Comparison of ENCODE assay signal across 9 cellular contexts in genomic region chr3:124688580-124689454, GRCh38. TPM values are rescaled to one million over a fixed set of nuclear protein-coding genes. Genes with fewer than 3 reads are reported as not detected.
A peak's percentile ranks its signal among the peaks of the same experiment; 100 is the strongest.
DNase-seq lines count a peak whose midpoint lies in the region; ATAC-seq, FAIRE-seq and TF ChIP-seq lines count a peak whose summit lies in the region.
"Had no signal": no experiment of that assay in that cellular context is flagged by ENCODE, and none has a peak within 500 bp of the region (broad histone marks: within the 10 kb centered on the region; RNA-seq: fewer than 3 reads in every experiment).

No MANE protein-coding gene starts in this region.

- POLR2A ChIA-PET in activated CD4-positive, alpha-beta memory T cell treated with anti-CD3 and anti-CD28 coated beads, Interleukin-2, amount 10 ng/mL, durations not matched to agents 7 days and 5 days (lab: Charles Lee): interaction anchor here (1.3 kb wide), 2 partner anchors 49 to 69 kb away, joined by 3 to 4 read pairs; no protein-coding TSS in a partner anchor

- peak; percentile 70 for TF ChIP-seq CTCF in D721Med (IDR thresholded peaks at IDR 0.05; ENCODE audit: insufficient read depth, missing control alignments)

- ATAC-seq in HG02970 (IDR thresholded peaks at IDR 0.05; ENCODE audit: low FRiP score, unreplicated experiment): peak; percentile 62
- ATAC-seq in memory B cell (ENCODE audit: low read depth): peak; percentile 91
- ATAC-seq in GM18505 (IDR thresholded peaks at IDR 0.05; ENCODE audit: unreplicated experiment): no peak

- no peaks in the 10 kb centered on the region for H3K36me3 Mint-ChIP-seq in activated CD4-positive, alpha-beta memory T cell treated with anti-CD3 and anti-CD28 coated beads, Interleukin-2, amount 10 ng/mL, durations not matched to agents 7 days and 5 days (ENCODE audit: low read depth)
- no peaks in the 10 kb centered on the region for H3K36me3 Mint-ChIP-seq in memory B cell
- H3K36me3 Mint-ChIP-seq: activated naive CD4-positive, alpha-beta T cell treated with anti-CD3 and anti-CD28 coated beads, Interleukin-2, amount 50 U/mL, for 24 hours had no signal

- FAIRE-seq in D721Med (lab: Jason Lieb, UNC): no peak

- H3K27ac Mint-ChIP-seq in activated CD4-positive, alpha-beta memory T cell treated with anti-CD3 and anti-CD28 coated beads, Interleukin-2, amount 10 ng/mL, durations not matched to agents 7 days and 5 days: no peak overlapping the region
- H3K27ac Mint-ChIP-seq in memory B cell: no peak overlapping the region
- H3K27ac Mint-ChIP-seq: activated naive CD4-positive, alpha-beta T cell treated with anti-CD3 and anti-CD28 coated beads, Interleukin-2, amount 50 U/mL, for 24 hours had no signal

- H3K27me3 Mint-ChIP-seq in activated CD4-positive, alpha-beta memory T cell treated with anti-CD3 and anti-CD28 coated beads, Interleukin-2, amount 10 ng/mL, durations not matched to agents 7 days and 5 days: peaks cover 18% of the 10 kb centered on the region
- peaks cover 10% of the 10 kb centered on the region for H3K27me3 Mint-ChIP-seq in memory B cell

- H3K4me3 Mint-ChIP-seq in activated CD4-positive, alpha-beta memory T cell treated with anti-CD3 and anti-CD28 coated beads, Interleukin-2, amount 10 ng/mL, durations not matched to agents 7 days and 5 days: no peak overlapping the region
- H3K4me3 Mint-ChIP-seq in memory B cell: no peak overlapping the region
- H3K4me3 Mint-ChIP-seq: activated naive CD4-positive, alpha-beta T cell treated with anti-CD3 and anti-CD28 coated beads, Interleukin-2, amount 50 U/mL, for 24 hours had no signal

- CTCF ChIA-PET in activated CD4-positive, alpha-beta memory T cell treated with anti-CD3 and anti-CD28 coated beads, Interleukin-2, amount 10 ng/mL, durations not matched to agents 7 days and 5 days (lab: Charles Lee): interaction anchor here (0.7 to 6.8 kb wide), 22 partner anchors 9 to 212 kb away, joined by 3 to 96 read pairs (median 6); no protein-coding TSS in a partner anchor

- H3K9me3 Mint-ChIP-seq in activated CD4-positive, alpha-beta memory T cell treated with anti-CD3 and anti-CD28 coated beads, Interleukin-2, amount 10 ng/mL, durations not matched to agents 7 days and 5 days: no peaks in the 10 kb centered on the region
- H3K9me3 Mint-ChIP-seq in memory B cell: no peaks in the 10 kb centered on the region
- H3K9me3 Mint-ChIP-seq: activated naive CD4-positive, alpha-beta T cell treated with anti-CD3 and anti-CD28 coated beads, Interleukin-2, amount 50 U/mL, for 24 hours had no signal

- no peaks in the 10 kb centered on the region for H3K4me1 Mint-ChIP-seq in activated CD4-positive, alpha-beta memory T cell treated with anti-CD3 and anti-CD28 coated beads, Interleukin-2, amount 10 ng/mL, durations not matched to agents 7 days and 5 days
- H3K4me1 Mint-ChIP-seq in memory B cell: peaks cover 3% of the 10 kb centered on the region

- peak; percentile 46 for DNase-seq in D721Med (ENCODE audit: insufficient read length, low spot score)
- DNase-seq in NCI-H748 (lab: John Stamatoyannopoulos, UW; ENCODE audit: unreplicated experiment): peak; percentile 52
- peak; percentile 79 for DNase-seq in activated CD4-positive, alpha-beta memory T cell treated with anti-CD3 and anti-CD28 coated beads, Interleukin-2, amount 10 ng/mL, durations not matched to agents 7 days and 5 days
- peak; percentile 26 for DNase-seq in effector CD8-positive, alpha-beta T cell (lab: John Stamatoyannopoulos, UW)
- peak; percentile 62 to 71 for DNase-seq in memory B cell (ENCODE audit: low spot score in 2 of 2)
- DNase-seq in stimulated activated CD8-positive, alpha-beta memory T cell treated with anti-CD3 and anti-CD28 coated beads, Interleukin-15, amount 100 ng/mL, for 4 hours (ENCODE audit: low read depth in 2 of 2): peak; percentile 25 to 26

- TF ChIP-seq POLR2A in GM18505 (IDR thresholded peaks at IDR 0.05; ENCODE audit: borderline replicate concordance, extremely low read depth, insufficient read depth, insufficient read length): no peak

RNA-seq across cellular contexts. Expression of gene UMPS, which starts 41.4 kb away (rescaled TPM):
- 10 to 100 TPM; 23.3 to 26.3 TPM for total RNA-seq in activated CD4-positive, alpha-beta memory T cell treated with anti-CD3 and anti-CD28 coated beads, Interleukin-2, amount 10 ng/mL, durations not matched to agents 7 days and 5 days

Comparison
In these comparisons a context has a peak if more than half of its experiments do, and no peak if none do; other contexts are left out.
1. DNase-seq: peak in every context shown above with its lines; median percentile 79 in activated CD4-positive, alpha-beta memory T cell treated with anti-CD3 and anti-CD28 coated beads, Interleukin-2, amount 10 ng/mL, durations not matched to agents 7 days and 5 days; 66 in memory B cell; 52 in NCI-H748; 46 in D721Med; 26 in effector CD8-positive, alpha-beta T cell; 26 in stimulated activated CD8-positive, alpha-beta memory T cell treated with anti-CD3 and anti-CD28 coated beads, Interleukin-15, amount 100 ng/mL, for 4 hours.